Comparison of ENCODE assay signal across 8 cellular contexts in the genomic region with DNA sequence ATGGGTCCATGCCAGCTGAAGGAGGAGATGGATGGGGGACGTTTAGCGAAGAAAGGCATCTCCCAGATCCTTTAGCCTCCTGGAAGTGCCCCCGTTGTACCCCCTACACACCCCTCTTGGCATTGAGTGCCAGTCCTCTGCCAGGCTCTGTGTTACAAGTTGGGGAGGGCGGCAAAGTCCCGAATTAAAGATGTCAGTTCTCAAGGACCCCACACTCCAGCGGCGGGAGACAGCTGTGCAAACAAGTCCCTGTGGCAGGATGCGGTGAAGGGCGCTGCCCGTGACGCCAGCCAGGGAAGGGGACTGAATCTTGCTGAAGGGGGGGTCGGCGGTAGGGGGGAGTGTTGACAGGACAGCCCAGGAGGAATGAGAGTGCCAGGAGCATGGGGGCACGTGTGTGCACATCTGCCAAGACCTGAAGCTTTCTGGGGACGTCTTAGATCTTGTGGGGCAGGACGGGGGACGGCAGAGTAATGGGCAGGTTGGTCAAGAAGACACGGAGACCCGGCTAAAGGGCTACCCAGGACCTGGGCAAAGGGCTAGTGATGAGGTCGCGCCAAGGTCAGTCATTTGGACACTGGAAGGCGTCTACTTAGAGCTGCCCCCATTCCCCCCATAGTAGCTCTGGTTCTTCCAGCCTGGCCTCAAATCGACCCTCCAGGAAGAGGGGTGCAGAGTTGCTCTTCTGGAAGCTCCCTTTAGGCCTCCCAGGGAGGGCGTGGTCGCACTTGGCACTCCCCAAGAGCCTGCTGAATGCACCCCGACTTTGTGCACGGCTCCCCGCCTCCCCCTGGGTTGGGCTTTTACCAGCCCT. TPM values are rescaled to one million over a fixed set of nuclear protein-coding genes. Genes with fewer than 3 reads are reported as not detected.
DNase-seq lines count a peak whose midpoint lies in the region; ATAC-seq and TF ChIP-seq lines count a peak whose summit lies in the region.

No MANE protein-coding gene starts in this region.

- peak; percentile 74 for DNase-seq in Caki2 (ENCODE audit: low read depth)
- peak; percentile 62 for DNase-seq in M059J (ENCODE audit: low read depth)
- DNase-seq in SK-N-MC (ENCODE audit: low read depth, low spot score) = no peak
- peak; percentile 84 for DNase-seq in left cardiac atrium
- no peak for DNase-seq in progenitor cell of endocrine pancreas (ENCODE audit: low spot score, unreplicated experiment)

- peak overlapping the region; percentile 92 for H3K4me3 Mint-ChIP-seq in progenitor cell of endocrine pancreas (ENCODE audit: low read depth)

- peak overlapping the region; percentile 100 for H3K27ac Mint-ChIP-seq in progenitor cell of endocrine pancreas

- no peaks in the 10 kb centered on the region for H3K27me3 Mint-ChIP-seq in progenitor cell of endocrine pancreas

- no peaks in the 10 kb centered on the region for H3K9me3 ChIP-seq in SK-N-MC (ENCODE audit: low read depth, low read length)

- H3K9me3 Mint-ChIP-seq in progenitor cell of endocrine pancreas (ENCODE audit: low read depth) = no peaks in the 10 kb centered on the region

- in situ Hi-C loops in Caki2 (cut with HindIII; ENCODE audit: low pct_unique_long_range_greater_than_20kb, low sequenced_read_pairs) = no loop called here

- WGBS in adipose tissue, 3 donors = 1 to 2% (median 2%) methylated on average over 26 to 28 of the region's 28 CpGs

- intact Hi-C loops in left cardiac atrium (cut with DNase I) = loop anchor here (2.0 to 10.0 kb wide), 2 partner anchors 102 to 104 kb away; a partner anchor contains a TSS

- no peaks in the 10 kb centered on the region for H3K36me3 Mint-ChIP-seq in progenitor cell of endocrine pancreas (ENCODE audit: insufficient read depth)

- peaks cover 14% of the 10 kb centered on the region for H3K4me1 Mint-ChIP-seq in progenitor cell of endocrine pancreas (ENCODE audit: low read depth)

- ATAC-seq in left cardiac atrium (peak; percentile 8 to 11), HG03097 (IDR thresholded peaks at IDR 0.05; ENCODE audit: low FRiP score, unreplicated experiment) (no peak), HG03521 (IDR thresholded peaks at IDR 0.05; ENCODE audit: unreplicated experiment) (no peak)

- peak overlapping the region; percentile 90 for H3K9ac ChIP-seq in SK-N-MC (ENCODE audit: insufficient read length)

- H3K27ac ChIP-seq in SK-N-MC (peak overlapping the region; percentile 97), adipose tissue (ENCODE audit: low read depth, low read length) (peak overlapping the region; percentile 91)

- H3K4me3 ChIP-seq in SK-N-MC = peak overlapping the region; percentile 94

- peaks cover 7% of the 10 kb centered on the region; the same call in 1 of the 2 replicates for H3K36me3 ChIP-seq in SK-N-MC (ENCODE audit: insufficient read depth, low read length)

- no peak for TF ChIP-seq CTCF in progenitor cell of endocrine pancreas (IDR thresholded peaks at IDR 0.05; ENCODE audit: unreplicated experiment)

RNA-seq across cellular contexts. Expression of a gene that starts 2.8 kb away (rescaled TPM):
- 53.8 and 73.6 TPM in 2 replicates for total RNA-seq in Caki2 (2014; rRNA removed; shearing (Covaris generic); ENCODE audit: low replicate concordance)
- total RNA-seq in M059J (2014; rRNA removed; shearing (Covaris generic)) = 31.6 and 37.8 TPM in 2 replicates
- 100 to 1,000 TPM in 2 of 3 donors, 10 to 100 TPM in 1; 72.0 to 134 (median 132) TPM for polyA plus RNA-seq in adipose tissue
- 100 to 1,000 TPM; 101 to 106 TPM for total RNA-seq in left cardiac atrium
- 102 and 108 TPM in 2 replicates for total RNA-seq in progenitor cell of endocrine pancreas

RNA-seq across cellular contexts. Expression of a gene that starts 14.8 kb away (rescaled TPM):
- 1.4 and 3.0 TPM in 2 replicates for total RNA-seq in Caki2 (2014; rRNA removed; shearing (Covaris generic); ENCODE audit: low replicate concordance)
- total RNA-seq in M059J (2014; rRNA removed; shearing (Covaris generic)) = 0.02 and 0.07 TPM in 2 replicates
- polyA plus RNA-seq in adipose tissue = 10 to 100 TPM in 1 of 3 donors, 1 to 10 TPM in 2; 5.6 to 59.0 (median 7.0) TPM
- total RNA-seq in left cardiac atrium = 10 to 100 TPM in 1 of 2 donors, 1 to 10 TPM in 1; 8.5 to 16.1 TPM
- 0.33 and 0.34 TPM in 2 replicates for total RNA-seq in progenitor cell of endocrine pancreas

RNA-seq across cellular contexts. Expression of a gene that starts 22.0 kb away (rescaled TPM):
- not detected in 2 replicates for total RNA-seq in Caki2 (2014; rRNA removed; shearing (Covaris generic); ENCODE audit: low replicate concordance)
- total RNA-seq in M059J (2014; rRNA removed; shearing (Covaris generic)) = not detected in 2 replicates
- polyA plus RNA-seq in adipose tissue = 1 to 10 TPM in 1 of 3 donors, under 1 TPM in 1, not detected in 1; 0.15 to 9.2 TPM
- total RNA-seq in left cardiac atrium (not detected), progenitor cell of endocrine pancreas (281 and 305 TPM in 2 replicates)

RNA-seq across cellular contexts. Expression of a gene that starts 40.2 kb away (rescaled TPM):
- total RNA-seq in Caki2 (2014; rRNA removed; shearing (Covaris generic); ENCODE audit: low replicate concordance) = 0.57 and 3.2 TPM in 2 replicates
- not detected in 2 replicates for total RNA-seq in M059J (2014; rRNA removed; shearing (Covaris generic))
- polyA plus RNA-seq in adipose tissue = under 1 TPM in 2 of 3 donors, not detected in 1; 0.10 to 0.67 TPM
- total RNA-seq in left cardiac atrium (not detected), progenitor cell of endocrine pancreas (3.3 and 3.8 TPM in 2 replicates)

Comparison
In these comparisons a context has a peak if more than half of its experiments do, and no peak if none do; other contexts are left out.
1. DNase-seq: peak in Caki2 (single experiment), M059J (single experiment) and left cardiac atrium (single experiment); none in SK-N-MC (single experiment) and progenitor cell of endocrine pancreas (single experiment).
2. ATAC-seq: peak in left cardiac atrium (2 of 2); none in HG03097 (single experiment) and HG03521 (single experiment).
3. RNA of a gene that starts 22.0 kb away (total RNA-seq): 281 to 305 TPM in progenitor cell of endocrine pancreas; not detected in left cardiac atrium, not detected in Caki2 and not detected in M059J; every median in the first group is over 100 times any median in the second.